Comparison of ENCODE assay signal across 8 cellular contexts in the genomic region with DNA sequence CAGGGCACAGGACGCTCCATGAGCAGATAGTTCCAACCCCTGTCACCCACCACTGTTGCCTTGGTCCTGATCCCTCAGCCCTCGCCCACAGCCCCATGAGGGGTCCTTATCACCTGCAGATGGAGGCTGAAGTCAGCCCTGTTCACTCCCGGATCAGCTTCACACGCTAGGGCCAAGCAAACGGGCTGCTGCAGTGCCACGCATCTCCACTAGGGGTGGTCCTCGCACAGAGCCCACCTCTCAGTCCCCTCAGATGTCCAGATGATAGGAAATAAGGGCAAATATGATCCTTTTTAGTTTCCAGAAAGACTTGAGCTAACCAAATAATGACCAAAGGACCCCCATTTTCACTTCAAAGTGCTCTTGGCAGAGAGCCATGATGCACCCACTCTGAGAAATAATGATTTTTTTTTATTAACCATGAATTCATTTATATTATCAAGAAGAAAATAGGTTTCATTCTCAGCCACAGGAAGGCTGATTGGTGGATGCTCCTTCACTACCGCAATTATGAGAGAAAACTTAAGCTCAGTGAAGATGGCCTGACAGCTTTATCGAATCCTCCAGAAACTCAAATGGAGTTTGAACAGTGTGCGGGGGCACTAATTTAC.
DNase-seq lines count a peak whose midpoint lies in the region; ATAC-seq and TF ChIP-seq lines count a peak whose summit lies in the region.

No MANE protein-coding gene starts in this region.

- ATAC-seq in GM19043 (IDR thresholded peaks at IDR 0.05; ENCODE audit: low read depth, unreplicated experiment) (peak; percentile 81), HG03378 (IDR thresholded peaks at IDR 0.05; ENCODE audit: unreplicated experiment) (peak; percentile 78), gastrocnemius medialis (no peak)
- ATAC-seq in activated CD8-positive, alpha-beta T cell treated with anti-CD3 and anti-CD28 coated beads for 36 hours = peak; percentile 86

- H2AFZ ChIP-seq in mesenchymal stem cell (ENCODE audit: low read depth, low read length) = no peak overlapping the region

- no peaks in the 10 kb centered on the region for H3K9me3 Mint-ChIP-seq in activated CD8-positive, alpha-beta T cell treated with anti-CD3 and anti-CD28 coated beads for 36 hours

- no peak overlapping the region for H3K4me2 ChIP-seq in mesenchymal stem cell (ENCODE audit: low read length, poor library complexity, severe bottlenecking)

- intact Hi-C loops in activated CD8-positive, alpha-beta T cell treated with anti-CD3 and anti-CD28 coated beads for 36 hours (cut with micrococcal nuclease) = no loop called here
- intact Hi-C loops in gastrocnemius medialis (cut with DNase I; ENCODE audit: low total_unique reads) = no loop called here

- 52% methylated on average over 10 of the region's 10 CpGs for WGBS in mesenchymal stem cell

- H4K91ac ChIP-seq in mesenchymal stem cell (ENCODE audit: low read length) = no peak overlapping the region

- no peak overlapping the region for H4K8ac ChIP-seq in mesenchymal stem cell (ENCODE audit: low read length)

- no peaks in the 10 kb centered on the region for H3K9me3 ChIP-seq in mesenchymal stem cell (ENCODE audit: control insufficient read depth, low read length)
- no peaks in the 10 kb centered on the region for H3K9me3 ChIP-seq in gastrocnemius medialis

- H3K79me1 ChIP-seq in mesenchymal stem cell (replicated peaks; ENCODE audit: low read length, poor library complexity, severe bottlenecking) = no peaks in the 10 kb centered on the region

- POLR2A ChIA-PET in activated CD8-positive, alpha-beta T cell treated with anti-CD3 and anti-CD28 coated beads for 36 hours (lab: Charles Lee) = no interaction called here

- H3K36me3 Mint-ChIP-seq in activated CD8-positive, alpha-beta T cell treated with anti-CD3 and anti-CD28 coated beads for 36 hours (ENCODE audit: low read depth) = no peaks in the 10 kb centered on the region

- no peak overlapping the region for H2AK5ac ChIP-seq in mesenchymal stem cell (ENCODE audit: low read length, severe bottlenecking)

- H3K9ac ChIP-seq in mesenchymal stem cell (ENCODE audit: low read length) = no peak overlapping the region

- H3K23ac ChIP-seq in mesenchymal stem cell (ENCODE audit: low read length in 2 of 2) = no peak overlapping the region

- H3K4me3 ChIP-seq in mesenchymal stem cell (ENCODE audit: insufficient read depth in 1 of 2, low read depth in 1 of 2, low read length in 2 of 2) (no peak overlapping the region), gastrocnemius medialis (no peak overlapping the region)

- in situ Hi-C loops in gastrocnemius medialis (cut with MboI; ENCODE audit: low sequenced_read_pairs in 4 of 4) = no loop called here

- no peak overlapping the region for H2BK120ac ChIP-seq in mesenchymal stem cell (ENCODE audit: low read depth, low read length)

- DNase-seq in CMK (ENCODE audit: low read depth) (peak; percentile 20), mesenchymal stem cell (peak; percentile 15), kidney tubule cell (ENCODE audit: low spot score) (no peak), NCI-H510A treated with DMSO at 0.1 percent for 48 hours (lab: John Stamatoyannopoulos, UW) (no peak), gastrocnemius medialis (no peak)
- DNase-seq in activated CD8-positive, alpha-beta T cell treated with anti-CD3 and anti-CD28 coated beads for 36 hours = peak; percentile 69

- no peaks in the 10 kb centered on the region for H3K4me1 ChIP-seq in mesenchymal stem cell (ENCODE audit: control insufficient read depth, insufficient read depth, low read depth, low read length)
- no peaks in the 10 kb centered on the region for H3K4me1 ChIP-seq in gastrocnemius medialis

- no peak overlapping the region for H3K18ac ChIP-seq in mesenchymal stem cell (ENCODE audit: low read depth in 1 of 2, low read length in 2 of 2)

- H2BK12ac ChIP-seq in mesenchymal stem cell (ENCODE audit: low read length in 2 of 2) = no peak overlapping the region

- H3K27ac ChIP-seq in mesenchymal stem cell (ENCODE audit: low read length, poor library complexity, severe bottlenecking) (no peak overlapping the region), gastrocnemius medialis (no peak overlapping the region)

- peaks cover 16 to 50% of the 10 kb centered on the region in 2 experiments for H3K27me3 ChIP-seq in mesenchymal stem cell (ENCODE audit: control insufficient read depth in 1 of 2, insufficient read depth in 1 of 2, low read length in 2 of 2)
- no peaks in the 10 kb centered on the region for H3K27me3 ChIP-seq in gastrocnemius medialis

- CTCF ChIA-PET in activated CD8-positive, alpha-beta T cell treated with anti-CD3 and anti-CD28 coated beads for 36 hours (lab: Charles Lee) = interaction anchor here (0.7 to 1.4 kb wide), 6 partner anchors 11 to 102 kb away, joined by 3 to 6 read pairs (median 4); no protein-coding TSS in a partner anchor

- no peak overlapping the region for H3K27ac Mint-ChIP-seq in activated CD8-positive, alpha-beta T cell treated with anti-CD3 and anti-CD28 coated beads for 36 hours

- no peaks in the 10 kb centered on the region for H3K4me1 Mint-ChIP-seq in activated CD8-positive, alpha-beta T cell treated with anti-CD3 and anti-CD28 coated beads for 36 hours (ENCODE audit: low read depth)

- no peak overlapping the region for H2BK5ac ChIP-seq in mesenchymal stem cell (ENCODE audit: low read depth, low read length, poor library complexity, severe bottlenecking)

- TF ChIP-seq POLR2A in gastrocnemius medialis (IDR thresholded peaks at IDR 0.05) = no peak

- TF ChIP-seq CTCF in activated CD8-positive, alpha-beta T cell treated with anti-CD3 and anti-CD28 coated beads for 36 hours (IDR thresholded peaks at IDR 0.05) = peak; percentile 79
- TF ChIP-seq CTCF in gastrocnemius medialis (IDR thresholded peaks at IDR 0.05 in 4 of 5, conservative IDR thresholded peaks at IDR 0.05 in 1 of 5) = peak in 1 of 5 experiments; percentile 15

- no peak overlapping the region for H3K14ac ChIP-seq in mesenchymal stem cell (ENCODE audit: low read length in 2 of 2)

- no peak overlapping the region for H2BK15ac ChIP-seq in mesenchymal stem cell (ENCODE audit: low read depth, poor library complexity, severe bottlenecking)

- peaks cover 3% of the 10 kb centered on the region for H3K27me3 Mint-ChIP-seq in activated CD8-positive, alpha-beta T cell treated with anti-CD3 and anti-CD28 coated beads for 36 hours

- no peak overlapping the region for H3K4me3 Mint-ChIP-seq in activated CD8-positive, alpha-beta T cell treated with anti-CD3 and anti-CD28 coated beads for 36 hours

- no peak overlapping the region for H3K4ac ChIP-seq in mesenchymal stem cell (ENCODE audit: low read depth in 1 of 2, low read length in 2 of 2)

- H3K36me3 ChIP-seq in mesenchymal stem cell (ENCODE audit: control insufficient read depth in 1 of 2, insufficient read depth in 2 of 2, low read depth in 1 of 2, low read length in 2 of 2) (no peaks in the 10 kb centered on the region), gastrocnemius medialis (no peaks in the 10 kb centered on the region)

Comparison
In these comparisons a context has a peak if more than half of its experiments do, and no peak if none do; other contexts are left out.
1. DNase-seq: peak in CMK (single experiment), activated CD8-positive, alpha-beta T cell treated with anti-CD3 and anti-CD28 coated beads for 36 hours (single experiment) and mesenchymal stem cell (single experiment); none in kidney tubule cell (single experiment), NCI-H510A treated with DMSO at 0.1 percent for 48 hours (single experiment) and gastrocnemius medialis (0 of 2).
2. ATAC-seq: peak in GM19043 (single experiment), HG03378 (single experiment) and activated CD8-positive, alpha-beta T cell treated with anti-CD3 and anti-CD28 coated beads for 36 hours (single experiment); none in gastrocnemius medialis (0 of 2).